Comparison of ENCODE assay signal across 17 cellular contexts in genomic region chr1:172723251-172723650, GRCh38.
DNase-seq lines count a peak whose midpoint lies in the region; ATAC-seq, FAIRE-seq and TF ChIP-seq lines count a peak whose summit lies in the region.
"Had no signal": no experiment of that assay in that cellular context is flagged by ENCODE, and none has a peak within 500 bp of the region (broad histone marks: within the 10 kb centered on the region; RNA-seq: fewer than 3 reads in every experiment).

No MANE protein-coding gene starts in this region.

- no peak overlapping the region for H3K4me2 ChIP-seq in keratinocyte (ENCODE audit: control insufficient read depth, extremely low read depth, insufficient read depth, low read depth, low read length)

- peak; percentile 35 for DNase-seq in AG10803 (ENCODE audit: low read depth)
- DNase-seq in RWPE2 (ENCODE audit: low spot score): no peak
- DNase-seq in choroid plexus epithelial cell (ENCODE audit: low read depth): peak; percentile 53
- DNase-seq in keratinocyte (ENCODE audit: low read depth, low spot score): no peak
- no peak for DNase-seq in transverse colon
- DNase-seq in NCI-H2107 treated with DMSO at 0.1 percent for 48 hours (lab: John Stamatoyannopoulos, UW; ENCODE audit: unreplicated experiment): no peak
- DNase-seq: C1 segment of cervical spinal cord, DMS153, NCI-H146, NCI-H2107, NCI-H446, NCI-H748 treated with DMSO at 0.1 percent for 48 hours had no signal

- H3K4me3 ChIP-seq in AG10803 (ENCODE audit: low read length): no peak overlapping the region
- no peak overlapping the region for H3K4me3 ChIP-seq in RWPE2 (ENCODE audit: severe bottlenecking)
- H3K4me3 ChIP-seq in choroid plexus epithelial cell (ENCODE audit: low read depth, low read length): no peak overlapping the region
- H3K4me3 ChIP-seq in keratinocyte (ENCODE audit: control insufficient read depth in 2 of 3, extremely low read depth in 1 of 3, insufficient read depth in 2 of 3, low read depth in 1 of 3, low read length in 3 of 3): no peak overlapping the region
- H3K4me3 ChIP-seq in transverse colon: no peak overlapping the region
- H3K4me3 ChIP-seq: HAP-1, K562 had no signal

- no peak overlapping the region for H2AFZ ChIP-seq in keratinocyte (ENCODE audit: control insufficient read depth, low read length)

- H3K27me3 ChIP-seq in RWPE2 (ENCODE audit: insufficient read depth, poor library complexity, severe bottlenecking): no peaks in the 10 kb centered on the region
- no peaks in the 10 kb centered on the region for H3K27me3 ChIP-seq in keratinocyte (ENCODE audit: control insufficient read depth, extremely low read depth, insufficient read depth, low read length)
- no peaks in the 10 kb centered on the region for H3K27me3 ChIP-seq in transverse colon

- H3K4me1 ChIP-seq in RWPE2 (ENCODE audit: insufficient read depth, poor library complexity, severe bottlenecking): peaks cover 30% of the 10 kb centered on the region
- H3K4me1 ChIP-seq in keratinocyte (ENCODE audit: control insufficient read depth, extremely low read depth, insufficient read depth, low read length): peaks cover 27% of the 10 kb centered on the region
- no peaks in the 10 kb centered on the region for H3K4me1 ChIP-seq in transverse colon
- H3K4me1 ChIP-seq: HAP-1 had no signal

- H3K9me1 ChIP-seq in keratinocyte (ENCODE audit: control insufficient read depth, extremely low read depth, insufficient read depth, low read length): no peaks in the 10 kb centered on the region

- dilution Hi-C loops in keratinocyte (cut with MboI; ENCODE audit: extremely low pct_ligation_motif_present, low sequenced_read_pairs): loop anchor here (25.0 kb wide), 1 partner anchor 111 kb away; no protein-coding TSS in a partner anchor

- no peaks in the 10 kb centered on the region for H4K20me1 ChIP-seq in keratinocyte (ENCODE audit: control insufficient read depth, extremely low read depth, insufficient read depth, low read length)

- no peak for TF ChIP-seq POLR2A in transverse colon (IDR thresholded peaks at IDR 0.05)

- peak overlapping the region; percentile 28 for H3K27ac ChIP-seq in RWPE2 (ENCODE audit: poor library complexity, severe bottlenecking)
- H3K27ac ChIP-seq in keratinocyte (ENCODE audit: control insufficient read depth, insufficient read depth, low read length): no peak overlapping the region
- no peak overlapping the region for H3K27ac ChIP-seq in transverse colon

- no peak for TF ChIP-seq EP300 in transverse colon (IDR thresholded peaks at IDR 0.05; ENCODE audit: low read depth)

- H3K79me2 ChIP-seq in keratinocyte (ENCODE audit: control insufficient read depth, insufficient read depth, low read length): no peaks in the 10 kb centered on the region

- H3K36me3 ChIP-seq in RWPE2 (ENCODE audit: low read depth) (no peaks in the 10 kb centered on the region), keratinocyte (ENCODE audit: control insufficient read depth in 2 of 2, extremely low read depth in 1 of 2, insufficient read depth in 2 of 2, low read length in 2 of 2) (no peaks in the 10 kb centered on the region), transverse colon (no peaks in the 10 kb centered on the region)
- H3K36me3 ChIP-seq: HAP-1 had no signal

- WGBS in transverse colon (ENCODE audit: low coverage in 1 of 2), 2 donors: 67 to 86% methylated on average over 1 of the region's 1 CpG

- ATAC-seq in RWPE2 (ENCODE audit: low read depth) (peak; percentile 26; the same call in 1 of the 3 replicates), HG03439 (IDR thresholded peaks at IDR 0.05; ENCODE audit: unreplicated experiment) (no peak), HG03565 (IDR thresholded peaks at IDR 0.05; ENCODE audit: unreplicated experiment) (no peak)
- ATAC-seq: K562, Right ventricle myocardium inferior had no signal

- peak; percentile 20 for FAIRE-seq in keratinocyte (lab: Jason Lieb, UNC)
- FAIRE-seq: K562 had no signal

- H3K9me3 ChIP-seq in RWPE2 (ENCODE audit: severe bottlenecking): no peaks in the 10 kb centered on the region
- H3K9me3 ChIP-seq in keratinocyte (ENCODE audit: control insufficient read depth, low read depth, low read length): no peaks in the 10 kb centered on the region
- H3K9me3 ChIP-seq in transverse colon: no peaks in the 10 kb centered on the region
- H3K9me3 ChIP-seq: HAP-1 had no signal

- in situ Hi-C loops in transverse colon (cut with MboI; ENCODE audit: low pct_ligation_motif_present in 1 of 4, low pct_unique_long_range_greater_than_20kb in 1 of 4, low sequenced_read_pairs in 3 of 4): loop anchor here (25.0 kb wide), 2 partner anchors 261 to 711 kb away; no protein-coding TSS in a partner anchor

- intact Hi-C loops in transverse colon (cut with DNase I; ENCODE audit: low total_unique reads): no loop called here

- no peak overlapping the region for H3K9ac ChIP-seq in keratinocyte (ENCODE audit: control insufficient read depth, extremely low read depth, insufficient read depth, low read length)

- TF ChIP-seq CTCF in AG10803 (conservative IDR thresholded peaks at IDR 0.05; ENCODE audit: low read length): no peak
- no peak for TF ChIP-seq CTCF in RWPE2 (IDR thresholded peaks at IDR 0.05; ENCODE audit: poor library complexity, severe bottlenecking)
- TF ChIP-seq CTCF in choroid plexus epithelial cell (conservative IDR thresholded peaks at IDR 0.05; ENCODE audit: low read depth, low read length): no peak
- no peak for TF ChIP-seq CTCF in keratinocyte (optimal IDR thresholded peaks at IDR 0.05 in 1 of 3, IDR thresholded peaks at IDR 0.05 in 1 of 3, conservative IDR thresholded peaks at IDR 0.05 in 1 of 3; ENCODE audit: extremely low read depth in 1 of 3, insufficient read depth in 2 of 3, low read length in 3 of 3)
- no peak for TF ChIP-seq CTCF in transverse colon (IDR thresholded peaks at IDR 0.05)

Comparison
In these comparisons a context has a peak if more than half of its experiments do, and no peak if none do; other contexts are left out.
1. DNase-seq: peak in AG10803 (single experiment) and choroid plexus epithelial cell (single experiment); none in RWPE2 (single experiment), keratinocyte (single experiment), transverse colon (single experiment) and NCI-H2107 treated with DMSO at 0.1 percent for 48 hours (single experiment).